25 cellular contexts compared by ENCODE assay signal in the genomic region with DNA sequence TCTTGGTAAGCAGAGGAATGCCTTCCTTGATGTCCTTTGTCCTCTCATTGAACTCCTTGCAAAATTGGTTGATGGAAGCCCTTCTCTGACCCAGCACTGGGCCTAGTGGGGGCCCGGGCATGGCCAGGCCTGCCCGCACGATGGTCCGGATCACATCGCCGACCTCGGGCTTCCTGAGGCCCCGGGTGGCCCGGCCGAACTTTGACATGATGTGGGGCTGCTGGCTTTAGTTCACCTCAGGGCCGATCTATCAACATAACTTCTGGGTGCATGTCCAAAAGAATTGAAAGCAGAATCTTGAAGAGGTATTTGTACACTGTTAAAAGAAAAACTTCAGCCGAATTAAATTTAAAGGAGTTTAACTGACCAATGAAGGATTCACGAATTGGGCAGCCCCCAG.
"Had no signal": no experiment of that assay in that cellular context is flagged by ENCODE, and none has a peak within 500 bp of the region (broad histone marks: within the 10 kb centered on the region; RNA-seq: fewer than 3 reads in every experiment).

No MANE protein-coding gene starts in this region.

- H3K4me1 ChIP-seq: left ventricle myocardium inferior, right atrium auricular region, right lobe of liver, stomach, thyroid gland, transverse colon, upper lobe of left lung, vagina had no signal

- DNase-seq: hypothalamus; immature natural killer cell; left ventricle myocardium inferior; naive thymus-derived CD8-positive, alpha-beta T cell; ovary; right lobe of liver; stimulated activated CD4-positive, alpha-beta T cell treated with anti-CD3 and anti-CD28 coated beads, Interleukin-12 subunit alpha, Interleukin-12 subunit beta, amount 100 ng/mL, for 4 hours; stimulated activated CD4-positive, alpha-beta T cell treated with anti-CD3 and anti-CD28 coated beads, Interleukin-15, amount 100 ng/mL, for 24 hours; stimulated activated CD4-positive, alpha-beta T cell treated with anti-CD3 and anti-CD28 coated beads, Interleukin-2, amount 100 ng/mL, for 24 hours; stimulated activated CD4-positive, alpha-beta T cell treated with anti-CD3 and anti-CD28 coated beads, Interleukin-4, amount 100 ng/mL, for 1 hour; stimulated activated naive B cell treated with anti-CD40 and anti-IgM and Interleukin-4, amounts not matched to agents 10 μg/mL and 1 μg/mL and 100 μg/mL, for 72 hours; stimulated activated naive CD8-positive, alpha-beta T cell treated with anti-CD3 and anti-CD28 coated beads, Interleukin-15, Interleukin-2, amounts not matched to agents 100 U/mL and 50 U/mL, for 24 hours; stomach; testis; thyroid gland; transverse colon had no signal

- H3K9me3 Mint-ChIP-seq: naive thymus-derived CD8-positive, alpha-beta T cell; nephron; neural crest cell; stimulated activated naive B cell treated with anti-CD40 and anti-IgM and Interleukin-4, amounts not matched to agents 10 μg/mL and 1 μg/mL and 100 μg/mL, for 72 hours had no signal

- H3K4me1 Mint-ChIP-seq: immature natural killer cell; memory B cell; nephron; neural crest cell; stimulated activated naive B cell treated with anti-CD40 and anti-IgM and Interleukin-4, amounts not matched to agents 10 μg/mL and 1 μg/mL and 100 μg/mL, for 72 hours had no signal

- H3K27ac ChIP-seq: left ventricle myocardium inferior, ovary, right atrium auricular region, right lobe of liver, stomach, testis, thyroid gland, transverse colon, upper lobe of left lung, vagina had no signal

- H3K36me3 Mint-ChIP-seq: naive thymus-derived CD8-positive, alpha-beta T cell; stimulated activated naive B cell treated with anti-CD40 and anti-IgM and Interleukin-4, amounts not matched to agents 10 μg/mL and 1 μg/mL and 100 μg/mL, for 72 hours had no signal

- H3K9me3 ChIP-seq: left ventricle myocardium inferior, ovary, right atrium auricular region, right lobe of liver, stomach, testis, thyroid gland, transverse colon, upper lobe of left lung, vagina had no signal

- H3K36me3 ChIP-seq: left ventricle myocardium inferior, ovary, right atrium auricular region, right lobe of liver, stomach, thyroid gland, transverse colon, upper lobe of left lung, vagina had no signal

- H3K4me3 ChIP-seq: left ventricle myocardium inferior, lung, ovary, right atrium auricular region, right lobe of liver, stomach, testis, thyroid gland, transverse colon, upper lobe of left lung, vagina had no signal

- H3K27me3 Mint-ChIP-seq: progenitor cell of endocrine pancreas had no signal

- H3K4me3 Mint-ChIP-seq: immature natural killer cell; memory B cell; naive thymus-derived CD8-positive, alpha-beta T cell; nephron; neural crest cell; stimulated activated naive B cell treated with anti-CD40 and anti-IgM and Interleukin-4, amounts not matched to agents 10 μg/mL and 1 μg/mL and 100 μg/mL, for 72 hours had no signal

- ATAC-seq: naive thymus-derived CD8-positive, alpha-beta T cell; right lobe of liver; stimulated activated naive B cell treated with anti-CD40 and anti-IgM and Interleukin-4, amounts not matched to agents 10 μg/mL and 1 μg/mL and 100 μg/mL, for 72 hours; stimulated activated naive CD8-positive, alpha-beta T cell treated with anti-CD3 and anti-CD28 coated beads, Interleukin-15, Interleukin-2, amounts not matched to agents 100 U/mL and 50 U/mL, for 24 hours had no signal

- H3K27ac Mint-ChIP-seq: immature natural killer cell; memory B cell; nephron; progenitor cell of endocrine pancreas; stimulated activated naive B cell treated with anti-CD40 and anti-IgM and Interleukin-4, amounts not matched to agents 10 μg/mL and 1 μg/mL and 100 μg/mL, for 72 hours had no signal

- FAIRE-seq: islet of Langerhans had no signal

- H3K27me3 ChIP-seq: ovary, right atrium auricular region, right lobe of liver, stomach, testis, thyroid gland, transverse colon, upper lobe of left lung, vagina had no signal
